In genomic region chr19:17220207-17220758, GRCh38 we compare ENCODE assay signal across 11 cellular contexts. TPM values are rescaled to one million over a fixed set of nuclear protein-coding genes. Genes with fewer than 3 reads are reported as not detected.
A peak's percentile ranks its signal among the peaks of the same experiment; 100 is the strongest.
DNase-seq lines count a peak whose midpoint lies in the region; ATAC-seq lines count a peak whose summit lies in the region.
"Had no signal": no experiment of that assay in that cellular context is flagged by ENCODE, and none has a peak within 500 bp of the region (broad histone marks: within the 10 kb centered on the region; RNA-seq: fewer than 3 reads in every experiment).

No MANE protein-coding gene starts in this region.

- CTCF ChIA-PET in activated naive CD4-positive, alpha-beta T cell treated with anti-CD3 and anti-CD28 coated beads for 36 hours (lab: Charles Lee) = no interaction called here

- peaks cover 2% of the 10 kb centered on the region for H3K27me3 ChIP-seq in NT2/D1 (ENCODE audit: insufficient read depth, insufficient read length)
- H3K27me3 ChIP-seq: tibial nerve had no signal

- H3K36me3 ChIP-seq in NT2/D1 (ENCODE audit: insufficient read depth, insufficient read length, low read length) = peaks cover 35% of the 10 kb centered on the region

- H3K9me3 ChIP-seq in NT2/D1 (ENCODE audit: insufficient read depth, low read length) = no peaks in the 10 kb centered on the region
- H3K9me3 ChIP-seq: tibial nerve had no signal

- no peak overlapping the region for H3K27ac Mint-ChIP-seq in activated naive CD4-positive, alpha-beta T cell treated with anti-CD3 and anti-CD28 coated beads for 36 hours
- H3K27ac Mint-ChIP-seq in stimulated activated effector memory CD8-positive, alpha-beta T cell treated with anti-CD3 and anti-CD28 coated beads, Interleukin-12 subunit alpha, Interleukin-12 subunit beta, amount 100 ng/mL, for 72 hours = no peak overlapping the region
- H3K27ac Mint-ChIP-seq: CD4-positive, alpha-beta T cell had no signal

- H3K36me3 Mint-ChIP-seq in activated naive CD4-positive, alpha-beta T cell treated with anti-CD3 and anti-CD28 coated beads for 36 hours (ENCODE audit: low read depth) = peaks cover 17% of the 10 kb centered on the region
- H3K36me3 Mint-ChIP-seq in stimulated activated effector memory CD8-positive, alpha-beta T cell treated with anti-CD3 and anti-CD28 coated beads, Interleukin-12 subunit alpha, Interleukin-12 subunit beta, amount 100 ng/mL, for 72 hours = peaks cover 43% of the 10 kb centered on the region

- H3K9me3 Mint-ChIP-seq in activated naive CD4-positive, alpha-beta T cell treated with anti-CD3 and anti-CD28 coated beads for 36 hours = no peaks in the 10 kb centered on the region
- H3K9me3 Mint-ChIP-seq in stimulated activated effector memory CD8-positive, alpha-beta T cell treated with anti-CD3 and anti-CD28 coated beads, Interleukin-12 subunit alpha, Interleukin-12 subunit beta, amount 100 ng/mL, for 72 hours = no peaks in the 10 kb centered on the region
- H3K9me3 Mint-ChIP-seq: CD4-positive, alpha-beta T cell had no signal

- intact Hi-C loops in activated naive CD4-positive, alpha-beta T cell treated with anti-CD3 and anti-CD28 coated beads for 36 hours (cut with micrococcal nuclease) = no loop called here

- H3K4me3 ChIP-seq in NT2/D1 (ENCODE audit: insufficient read length, low read depth) = no peak overlapping the region
- H3K4me3 ChIP-seq: skin epidermis, tibial nerve had no signal

- H3K4me1 ChIP-seq in NT2/D1 (ENCODE audit: insufficient read depth, insufficient read length) = peaks cover 11% of the 10 kb centered on the region

- ATAC-seq in stimulated activated effector memory CD8-positive, alpha-beta T cell treated with anti-CD3 and anti-CD28 coated beads, Interleukin-12 subunit alpha, Interleukin-12 subunit beta, amount 100 ng/mL, for 72 hours = peak; percentile 11
- ATAC-seq in HG02642 (IDR thresholded peaks at IDR 0.05; ENCODE audit: poor library complexity, unreplicated experiment) (no peak), GM18907 (IDR thresholded peaks at IDR 0.05; ENCODE audit: unreplicated experiment) (no peak)

- H3K4me3 Mint-ChIP-seq in activated naive CD4-positive, alpha-beta T cell treated with anti-CD3 and anti-CD28 coated beads for 36 hours = no peak overlapping the region
- no peak overlapping the region for H3K4me3 Mint-ChIP-seq in stimulated activated effector memory CD8-positive, alpha-beta T cell treated with anti-CD3 and anti-CD28 coated beads, Interleukin-12 subunit alpha, Interleukin-12 subunit beta, amount 100 ng/mL, for 72 hours
- H3K4me3 Mint-ChIP-seq: CD4-positive, alpha-beta T cell had no signal

- H3K4me1 Mint-ChIP-seq in activated naive CD4-positive, alpha-beta T cell treated with anti-CD3 and anti-CD28 coated beads for 36 hours (ENCODE audit: low read depth) = peaks cover 3% of the 10 kb centered on the region
- H3K4me1 Mint-ChIP-seq in stimulated activated effector memory CD8-positive, alpha-beta T cell treated with anti-CD3 and anti-CD28 coated beads, Interleukin-12 subunit alpha, Interleukin-12 subunit beta, amount 100 ng/mL, for 72 hours = peaks cover under 1% of the 10 kb centered on the region

- H3K9ac ChIP-seq in NT2/D1 (ENCODE audit: insufficient read length, low read depth) = peak overlapping the region; percentile 63

- no peaks in the 10 kb centered on the region for H3K27me3 Mint-ChIP-seq in activated naive CD4-positive, alpha-beta T cell treated with anti-CD3 and anti-CD28 coated beads for 36 hours (ENCODE audit: low read depth)
- H3K27me3 Mint-ChIP-seq: CD4-positive, alpha-beta T cell had no signal

- peak; percentile 16 for DNase-seq in activated naive CD4-positive, alpha-beta T cell treated with Interleukin-2 at 50 U/mL for 16 hours
- DNase-seq in activated naive CD4-positive, alpha-beta T cell treated with anti-CD3 and anti-CD28 coated beads for 36 hours = no peak
- DNase-seq in NT2/D1 (ENCODE audit: low read depth, low spot score) (no peak), fibroblast of gingiva (ENCODE audit: low read depth) (peak; percentile 70), DMS79 treated with DMSO at 0.1 percent for 48 hours (lab: John Stamatoyannopoulos, UW) (no peak)
- no peak for DNase-seq in stimulated activated effector memory CD8-positive, alpha-beta T cell treated with anti-CD3 and anti-CD28 coated beads, Interleukin-12 subunit alpha, Interleukin-12 subunit beta, amount 100 ng/mL, for 72 hours (ENCODE audit: low spot score in 2 of 2)

RNA-seq across cellular contexts. Expression of gene USE1, which starts 5.1 kb away (rescaled TPM):
- total RNA-seq in activated naive CD4-positive, alpha-beta T cell treated with anti-CD3 and anti-CD28 coated beads for 36 hours = 10 to 100 TPM; 24.7 to 25.3 TPM

RNA-seq across cellular contexts. Expression of gene OCEL1, which starts 5.7 kb away (rescaled TPM):
- 1 to 10 TPM; 8.7 to 9.3 TPM for total RNA-seq in activated naive CD4-positive, alpha-beta T cell treated with anti-CD3 and anti-CD28 coated beads for 36 hours

RNA-seq across cellular contexts. Expression of gene NR2F6, which starts 25.4 kb away (rescaled TPM):
- total RNA-seq in activated naive CD4-positive, alpha-beta T cell treated with anti-CD3 and anti-CD28 coated beads for 36 hours = 1 to 10 TPM; 5.3 to 6.0 TPM

RNA-seq across cellular contexts. Expression of gene USHBP1, which starts 44.3 kb away (rescaled TPM):
- under 1 TPM in 1 of 2 experiments, not detected in 1; 0.20 TPM for total RNA-seq in activated naive CD4-positive, alpha-beta T cell treated with anti-CD3 and anti-CD28 coated beads for 36 hours
- total RNA-seq: CD4-positive, alpha-beta T cell had no signal

RNA-seq across cellular contexts. Expression of gene BABAM1, which starts 47.0 kb away (rescaled TPM):
- 100 to 1,000 TPM; 108 to 109 TPM for total RNA-seq in activated naive CD4-positive, alpha-beta T cell treated with anti-CD3 and anti-CD28 coated beads for 36 hours

Comparison
In these comparisons a context has a peak if more than half of its experiments do, and no peak if none do; other contexts are left out.
1. DNase-seq: peak in activated naive CD4-positive, alpha-beta T cell treated with Interleukin-2 at 50 U/mL for 16 hours (single experiment) and fibroblast of gingiva (single experiment); none in activated naive CD4-positive, alpha-beta T cell treated with anti-CD3 and anti-CD28 coated beads for 36 hours (single experiment), NT2/D1 (single experiment), stimulated activated effector memory CD8-positive, alpha-beta T cell treated with anti-CD3 and anti-CD28 coated beads, Interleukin-12 subunit alpha, Interleukin-12 subunit beta, amount 100 ng/mL, for 72 hours (0 of 2) and DMS79 treated with DMSO at 0.1 percent for 48 hours (single experiment).